ENCODE assay signal across 8 cellular contexts in the genomic region with DNA sequence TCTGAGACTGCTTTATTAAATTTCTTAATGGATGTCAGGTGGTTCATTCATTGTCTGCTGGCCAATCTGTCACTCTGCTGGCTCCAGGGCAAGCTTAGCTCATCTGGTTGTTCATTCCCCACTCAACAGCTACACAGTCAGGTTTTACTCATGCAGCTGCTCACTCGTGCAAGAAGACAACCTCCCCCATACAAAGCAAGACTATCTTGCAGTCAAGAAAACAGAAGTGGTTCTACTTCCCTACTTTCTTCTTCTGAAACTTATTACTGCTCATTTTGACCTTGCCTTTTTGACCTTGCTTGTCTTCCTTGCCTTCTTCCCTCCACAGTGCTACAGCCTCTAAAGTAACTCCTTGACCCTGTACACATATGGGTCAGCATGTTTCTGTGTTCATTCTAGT.
DNase-seq lines count a peak whose midpoint lies in the region; ATAC-seq and TF ChIP-seq lines count a peak whose summit lies in the region.

No MANE protein-coding gene starts in this region.

- H3K27ac ChIP-seq in psoas muscle: no peak overlapping the region

- H3K36me3 ChIP-seq in psoas muscle (ENCODE audit: insufficient read depth in 1 of 2, low read depth in 1 of 2): peaks cover 0 to 6% of the 10 kb centered on the region in 2 donors

- H3K4me3 ChIP-seq in fibroblast of mammary gland (ENCODE audit: control insufficient read depth, low read depth, low read length) (no peak overlapping the region), psoas muscle (no peak overlapping the region)

- DNase-seq in GM10266 (ENCODE audit: extremely low spot score) (peak; percentile 62), fibroblast of mammary gland (ENCODE audit: low read depth) (peak; percentile 40), HuH-7 (ENCODE audit: low spot score) (no peak), psoas muscle (no peak), NCI-H187 (lab: John Stamatoyannopoulos, UW) (no peak)
- DNase-seq in activated naive CD4-positive, alpha-beta T cell treated with anti-CD3 and anti-CD28 coated beads for 36 hours: no peak

- CTCF ChIA-PET in activated naive CD4-positive, alpha-beta T cell treated with anti-CD3 and anti-CD28 coated beads for 36 hours (lab: Charles Lee): no interaction called here

- WGBS in psoas muscle, 3 donors: 35 to 52% (median 39%) methylated on average over 1 of the region's 1 CpG

- H3K9me3 Mint-ChIP-seq in IgD-negative memory B cell: no peaks in the 10 kb centered on the region
- H3K9me3 Mint-ChIP-seq in activated naive CD4-positive, alpha-beta T cell treated with anti-CD3 and anti-CD28 coated beads for 36 hours: no peaks in the 10 kb centered on the region

- ATAC-seq in GM21619 (IDR thresholded peaks at IDR 0.05; ENCODE audit: unreplicated experiment) (peak; percentile 86), psoas muscle (no peak)

- peak overlapping the region; percentile 45 to 93 (median 48) for H3K27ac Mint-ChIP-seq in IgD-negative memory B cell
- H3K27ac Mint-ChIP-seq in activated naive CD4-positive, alpha-beta T cell treated with anti-CD3 and anti-CD28 coated beads for 36 hours: no peak overlapping the region

- no peaks in the 10 kb centered on the region for H3K4me1 ChIP-seq in psoas muscle

- TF ChIP-seq CTCF in GM10266 (IDR thresholded peaks at IDR 0.05; ENCODE audit: control insufficient read depth, insufficient read depth, low read depth, missing control alignments): no peak
- no peak for TF ChIP-seq CTCF in fibroblast of mammary gland (conservative IDR thresholded peaks at IDR 0.05; ENCODE audit: control insufficient read depth, insufficient read depth, low read depth, low read length)
- no peak for TF ChIP-seq CTCF in psoas muscle (IDR thresholded peaks at IDR 0.05)

- no peaks in the 10 kb centered on the region for H3K27me3 ChIP-seq in psoas muscle (ENCODE audit: insufficient read depth in 3 of 3, low read length in 2 of 3)

- intact Hi-C loops in psoas muscle (cut with DNase I): no loop called here
- intact Hi-C loops in activated naive CD4-positive, alpha-beta T cell treated with anti-CD3 and anti-CD28 coated beads for 36 hours (cut with micrococcal nuclease): loop anchor here (5.0 kb wide), 2 partner anchors 156 to 359 kb away; a partner anchor contains a TSS

- no peaks in the 10 kb centered on the region for H3K9me3 ChIP-seq in psoas muscle

- peaks cover 2% of the 10 kb centered on the region for H3K27me3 Mint-ChIP-seq in IgD-negative memory B cell
- H3K27me3 Mint-ChIP-seq in activated naive CD4-positive, alpha-beta T cell treated with anti-CD3 and anti-CD28 coated beads for 36 hours (ENCODE audit: low read depth): no peaks in the 10 kb centered on the region

- peaks cover 7% of the 10 kb centered on the region for H3K36me3 Mint-ChIP-seq in IgD-negative memory B cell
- peaks cover 26% of the 10 kb centered on the region for H3K36me3 Mint-ChIP-seq in activated naive CD4-positive, alpha-beta T cell treated with anti-CD3 and anti-CD28 coated beads for 36 hours (ENCODE audit: low read depth)

- peak overlapping the region in 3 of 4 donors; percentile 16 to 86 (median 86) for H3K4me3 Mint-ChIP-seq in IgD-negative memory B cell
- H3K4me3 Mint-ChIP-seq in activated naive CD4-positive, alpha-beta T cell treated with anti-CD3 and anti-CD28 coated beads for 36 hours: no peak overlapping the region

- H3K4me1 Mint-ChIP-seq in IgD-negative memory B cell: peaks cover 36 to 40% (median 37%) of the 10 kb centered on the region in 3 donors
- H3K4me1 Mint-ChIP-seq in activated naive CD4-positive, alpha-beta T cell treated with anti-CD3 and anti-CD28 coated beads for 36 hours (ENCODE audit: low read depth): peaks cover 12% of the 10 kb centered on the region

Comparison
In these comparisons a context has a peak if more than half of its experiments do, and no peak if none do; other contexts are left out.
1. DNase-seq: peak in GM10266 (single experiment) and fibroblast of mammary gland (single experiment); none in HuH-7 (single experiment), psoas muscle (0 of 2), activated naive CD4-positive, alpha-beta T cell treated with anti-CD3 and anti-CD28 coated beads for 36 hours (single experiment) and NCI-H187 (0 of 2).